ENCODE assay signal across 18 cellular contexts in genomic region chr3:60886518-60886917, GRCh38.
DNase-seq lines count a peak whose midpoint lies in the region; FAIRE-seq and TF ChIP-seq lines count a peak whose summit lies in the region.
"Had no signal": no experiment of that assay in that cellular context is flagged by ENCODE, and none has a peak within 500 bp of the region (broad histone marks: within the 10 kb centered on the region; RNA-seq: fewer than 3 reads in every experiment).

No MANE protein-coding gene starts in this region.

- H3K4me1 Mint-ChIP-seq in neural progenitor cell = peaks cover 3% of the 10 kb centered on the region
- H3K4me1 Mint-ChIP-seq: B cell had no signal

- H3K4me3 Mint-ChIP-seq in neural progenitor cell = no peak overlapping the region
- H3K4me3 Mint-ChIP-seq: B cell; CD4-positive, alpha-beta T cell had no signal

- no peaks in the 10 kb centered on the region for H3K27me3 Mint-ChIP-seq in neural progenitor cell (ENCODE audit: insufficient read depth, low read depth)
- H3K27me3 Mint-ChIP-seq: B cell; CD4-positive, alpha-beta T cell had no signal

- no peak overlapping the region for H3K14ac ChIP-seq in H1 (ENCODE audit: insufficient read length)

- no peaks in the 10 kb centered on the region for H3K23me2 ChIP-seq in H1 (ENCODE audit: low read depth, low read length)

- no peaks in the 10 kb centered on the region for H3K79me1 ChIP-seq in H1 (ENCODE audit: low read depth, low read length)

- H3K27ac Mint-ChIP-seq in neural progenitor cell = no peak overlapping the region
- H3K27ac Mint-ChIP-seq: B cell; CD4-positive, alpha-beta T cell had no signal

- H3K27ac ChIP-seq in HUES48 (ENCODE audit: low read depth, low read length) (peak overlapping the region; percentile 70), H1 (ENCODE audit: low read depth, low read length) (no peak overlapping the region), iPS-20b (ENCODE audit: low read length) (no peak overlapping the region), neural progenitor cell (no peak overlapping the region)

- no peak overlapping the region for H4K5ac ChIP-seq in H1 (ENCODE audit: insufficient read length, low read depth, low read length)

- 0 out of 2 replicates have a peak overlapping the region, but pooled peaks have one; percentile 49 for H2BK5ac ChIP-seq in H1 (ENCODE audit: low read depth, low read length)

- H4K20me1 ChIP-seq in H1 (replicated peaks in 1 of 2; ENCODE audit: control insufficient read depth in 1 of 2, insufficient read depth in 2 of 2, low read length in 2 of 2) (no peaks in the 10 kb centered on the region), neural progenitor cell (ENCODE audit: low read depth) (no peaks in the 10 kb centered on the region)

- H4K8ac ChIP-seq in H1 (ENCODE audit: extremely low read depth, insufficient read depth, low read length) = no peak overlapping the region

- no peak for TF ChIP-seq RAD21 in H1 (IDR thresholded peaks at IDR 0.05 in 1 of 2, conservative IDR thresholded peaks at IDR 0.05 in 1 of 2; ENCODE audit: low read depth in 2 of 2, low read length in 2 of 2)

- H3K79me2 ChIP-seq in H1 (ENCODE audit: control insufficient read depth in 1 of 2, insufficient read depth in 2 of 2, low read length in 2 of 2) (no peaks in the 10 kb centered on the region), neural progenitor cell (ENCODE audit: low read depth) (no peaks in the 10 kb centered on the region)

- no peak overlapping the region for H2BK20ac ChIP-seq in H1 (ENCODE audit: low read length)

- H3F3A ChIP-seq in neural progenitor cell (ENCODE audit: low read depth) = no peaks in the 10 kb centered on the region

- TF ChIP-seq CTCF in H1 (IDR thresholded peaks at IDR 0.05; ENCODE audit: control extremely low read depth in 1 of 3, insufficient read depth in 1 of 3, low read depth in 1 of 3, low read length in 3 of 3) = no peak
- no peak for TF ChIP-seq CTCF in neural progenitor cell (IDR thresholded peaks at IDR 0.05)

- no peak overlapping the region for H4K91ac ChIP-seq in H1 (replicated peaks; ENCODE audit: insufficient read length, low read length)

- no peak overlapping the region for H2BK12ac ChIP-seq in H1 (ENCODE audit: low read depth, low read length)

- no peak overlapping the region for H3K56ac ChIP-seq in H1 (replicated peaks; ENCODE audit: insufficient read length, low read depth, low read length)

- DNase-seq in H1 (ENCODE audit: low read depth in 1 of 2, low spot score in 2 of 2) (no peak), neural progenitor cell (ENCODE audit: low spot score) (no peak), NOMO-1 treated with DMSO at 0.1 percent for 48 hours (lab: John Stamatoyannopoulos, UW; ENCODE audit: unreplicated experiment) (no peak), KG1 (lab: John Stamatoyannopoulos, UW) (no peak), Ammon's horn (ENCODE audit: low spot score) (no peak)
- DNase-seq: ACHN; C1 segment of cervical spinal cord; CD4-positive, alpha-beta T cell; DMS79; GOT3; HCEC 1CT; IMR-90 had no signal

- no peak for TF ChIP-seq EP300 in H1 (IDR thresholded peaks at IDR 0.05; ENCODE audit: borderline replicate concordance in 1 of 2, low read depth in 2 of 2, low read length in 2 of 2)

- H2AK5ac ChIP-seq in H1 (ENCODE audit: low read depth, low read length) = no peak overlapping the region

- H2BK120ac ChIP-seq in H1 (replicated peaks; ENCODE audit: low read depth, low read length) = no peak overlapping the region

- H3K9me3 Mint-ChIP-seq in neural progenitor cell = peaks cover 15% of the 10 kb centered on the region

- H2AFZ ChIP-seq in H1 (ENCODE audit: low read length) (no peak overlapping the region), neural progenitor cell (replicated peaks) (peak overlapping the region; percentile 18)

- no peak overlapping the region for H3K9ac ChIP-seq in HUES48 (ENCODE audit: low read depth, low read length)
- H3K9ac ChIP-seq in H1 (replicated peaks in 1 of 4; ENCODE audit: extremely low read depth in 1 of 4, low read depth in 3 of 4, low read length in 3 of 4) = no peak overlapping the region
- no peak overlapping the region for H3K9ac ChIP-seq in iPS-20b (ENCODE audit: low read depth, low read length)
- H3K9ac ChIP-seq in neural progenitor cell = no peak overlapping the region

- H3K4me3 ChIP-seq in HUES48 (ENCODE audit: low read depth, low read length) = no peak overlapping the region
- H3K4me3 ChIP-seq in H1 (ENCODE audit: extremely low read depth in 1 of 4, insufficient read depth in 2 of 4, low read depth in 3 of 4, low read length in 4 of 4) = peak overlapping the region in 1 of 4 experiments; percentile 24; a peak in 1 of 8 replicates
- peak overlapping the region; percentile 27 for H3K4me3 ChIP-seq in iPS-20b (ENCODE audit: low read length)
- no peak overlapping the region for H3K4me3 ChIP-seq in neural progenitor cell
- H3K4me3 ChIP-seq: GM12878 had no signal

- no peak overlapping the region for H3K4ac ChIP-seq in H1 (replicated peaks; ENCODE audit: insufficient read length, low read depth, low read length)

- no peak for FAIRE-seq in H1 (lab: Jason Lieb, UNC)
- FAIRE-seq: GM12878, GM18507, HTR-8/SVneo had no signal

- no peak overlapping the region for H2BK15ac ChIP-seq in H1 (ENCODE audit: low read length)

- H3K4me1 ChIP-seq in HUES48 (ENCODE audit: control insufficient read depth, insufficient read depth, low read length) (peaks cover 19% of the 10 kb centered on the region), H1 (replicated peaks in 1 of 4; ENCODE audit: control insufficient read depth in 3 of 4, insufficient read depth in 4 of 4, low read length in 3 of 4) (no peaks in the 10 kb centered on the region; a peak in 1 of 7 replicates), iPS-20b (ENCODE audit: insufficient read depth, low read length) (peaks cover 10% of the 10 kb centered on the region; the same call in 1 of the 2 replicates), neural progenitor cell (no peaks in the 10 kb centered on the region)

- H3K9me3 ChIP-seq in HUES48 (ENCODE audit: control insufficient read depth, insufficient read depth, low read length) = peaks cover 11% of the 10 kb centered on the region
- H3K9me3 ChIP-seq in H1 (ENCODE audit: insufficient read depth in 2 of 2, low read depth in 1 of 2, low read length in 1 of 2) = no peaks in the 10 kb centered on the region
- H3K9me3 ChIP-seq in iPS-20b (ENCODE audit: insufficient read depth, low read depth, low read length) = no peaks in the 10 kb centered on the region
- no peaks in the 10 kb centered on the region for H3K9me3 ChIP-seq in neural progenitor cell (ENCODE audit: low read depth)

- 87% methylated on average over 1 of the region's 1 CpG; no CpG with 5 or more reads in 1 of the 2 experiments for WGBS in H1 (ENCODE audit: extremely low coverage in 1 of 2, insufficient coverage in 1 of 2, insufficient read length in 1 of 2, insufficient replicate concordance in 2 of 2, low coverage in 1 of 2, low lambda C conversion rate in 2 of 2, missing lambda C conversion rate in 1 of 2), 2 experiments

- H3K4me2 ChIP-seq in H1 (ENCODE audit: insufficient read depth in 1 of 2, low read depth in 2 of 2, low read length in 2 of 2) (no peak overlapping the region), neural progenitor cell (no peak overlapping the region)

- no peak for TF ChIP-seq POLR2A in H1 (IDR thresholded peaks at IDR 0.05; ENCODE audit: control extremely low read depth in 1 of 2, low read depth in 2 of 2, low read length in 2 of 2)

- POLR2A ChIA-PET in H1 (lab: Charles Lee; ENCODE audit: partially characterized antibody) = interaction anchor here (0.6 kb wide), 1 partner anchor 1025 kb away, joined by 3 read pairs; no protein-coding TSS in a partner anchor

- H3K18ac ChIP-seq in H1 (ENCODE audit: extremely low read depth, low read length) = no peak overlapping the region

- H3K36me3 ChIP-seq in HUES48 (ENCODE audit: control insufficient read depth, insufficient read depth, low read length) = no peaks in the 10 kb centered on the region
- no peaks in the 10 kb centered on the region for H3K36me3 ChIP-seq in H1 (ENCODE audit: control insufficient read depth in 2 of 4, insufficient read depth in 4 of 4, low read length in 3 of 4)
- H3K36me3 ChIP-seq in iPS-20b (ENCODE audit: insufficient read depth, low read depth, low read length) = no peaks in the 10 kb centered on the region
- H3K36me3 ChIP-seq in neural progenitor cell = no peaks in the 10 kb centered on the region

- CTCF ChIA-PET in H1 (lab: Charles Lee; ENCODE audit: partially characterized antibody) = interaction anchor here (1.1 to 1.4 kb wide), 2 partner anchors 9 to 13 kb away, joined by 3 to 4 read pairs; no protein-coding TSS in a partner anchor

- no peaks in the 10 kb centered on the region for H3K27me3 ChIP-seq in HUES48 (ENCODE audit: control insufficient read depth, insufficient read depth, low read length)
- H3K27me3 ChIP-seq in H1 (replicated peaks in 1 of 4; ENCODE audit: control insufficient read depth in 3 of 4, extremely low read depth in 1 of 4, insufficient read depth in 3 of 4, low read length in 3 of 4) = no peaks in the 10 kb centered on the region
- H3K27me3 ChIP-seq in iPS-20b (ENCODE audit: insufficient read depth, low read length) = no peaks in the 10 kb centered on the region
- H3K27me3 ChIP-seq in neural progenitor cell = no peaks in the 10 kb centered on the region

- H3K23ac ChIP-seq in H1 (ENCODE audit: insufficient read length) = no peak overlapping the region

- H3K36me3 Mint-ChIP-seq in neural progenitor cell = no peaks in the 10 kb centered on the region

TF ChIP-seq in H1, 55 proteins besides CTCF, POLR2A, EP300 and RAD21:
- TF ChIP-seq EGR1 (IDR thresholded peaks at IDR 0.05; ENCODE audit: borderline replicate concordance, low read depth, low read length) (no peak), SIRT6 (IDR thresholded peaks at IDR 0.05; ENCODE audit: low read length) (no peak), TEAD4 (IDR thresholded peaks at IDR 0.05; ENCODE audit: low read depth, low read length) (peak; percentile 66; the same call in 1 of the 2 replicates), KDM5A (IDR thresholded peaks at IDR 0.05; ENCODE audit: low read length) (no peak)
